23 cellular contexts compared by ENCODE assay signal in genomic region chr6:83603560-83603959, GRCh38.
"Had no signal": no experiment of that assay in that cellular context is flagged by ENCODE, and none has a peak within 500 bp of the region (broad histone marks: within the 10 kb centered on the region; RNA-seq: fewer than 3 reads in every experiment).

No MANE protein-coding gene starts in this region.

- H3K9me3 Mint-ChIP-seq: mesothelial cell of epicardium, naive B cell had no signal

- H3K4me3 Mint-ChIP-seq: immature natural killer cell, mesothelial cell of epicardium, naive B cell had no signal

- H3K4me1 ChIP-seq: foreskin keratinocyte, gastrocnemius medialis, heart left ventricle, lower lobe of right lung had no signal

- H3K4me1 Mint-ChIP-seq: immature natural killer cell, naive B cell had no signal

- H3K27ac ChIP-seq: coronary artery, dorsolateral prefrontal cortex, esophagus muscularis mucosa, foreskin keratinocyte, gastrocnemius medialis, heart left ventricle, hepatocyte, lower lobe of right lung had no signal

- H3K9me3 ChIP-seq: esophagus muscularis mucosa, gastrocnemius medialis, heart left ventricle, lower lobe of right lung, mucosa of descending colon had no signal

- H3K27me3 Mint-ChIP-seq: naive B cell had no signal

- ATAC-seq: foreskin keratinocyte, gastrocnemius medialis, heart left ventricle, left colon, left lobe of liver, left ventricle myocardium superior, lower lobe of right lung, mucosa of descending colon had no signal

- H3K36me3 ChIP-seq: esophagus muscularis mucosa, gastrocnemius medialis, heart left ventricle, lower lobe of right lung had no signal

- H3K36me3 Mint-ChIP-seq: immature natural killer cell, mesothelial cell of epicardium, naive B cell had no signal

- H3K4me3 ChIP-seq: coronary artery, dorsolateral prefrontal cortex, esophagus muscularis mucosa, gastrocnemius medialis, heart left ventricle, hepatocyte, lower lobe of right lung, mucosa of descending colon had no signal

- DNase-seq: dermis blood vessel endothelial cell; effector CD4-positive, alpha-beta T cell; effector memory CD4-positive, alpha-beta T cell; foreskin keratinocyte; gastrocnemius medialis; heart left ventricle; hypothalamus; immature natural killer cell; islet precursor cell; kidney; kidney glomerular epithelial cell; left colon; left ventricle myocardium superior; lower lobe of right lung; mesenchymal stem cell; mucosa of descending colon; naive B cell had no signal

- H3K27me3 ChIP-seq: dorsolateral prefrontal cortex, esophagus muscularis mucosa, gastrocnemius medialis, heart left ventricle, hepatocyte had no signal

- H3K27ac Mint-ChIP-seq: immature natural killer cell, mesothelial cell of epicardium, naive B cell had no signal
